Comparison of ENCODE assay signal across 17 cellular contexts in the genomic region with DNA sequence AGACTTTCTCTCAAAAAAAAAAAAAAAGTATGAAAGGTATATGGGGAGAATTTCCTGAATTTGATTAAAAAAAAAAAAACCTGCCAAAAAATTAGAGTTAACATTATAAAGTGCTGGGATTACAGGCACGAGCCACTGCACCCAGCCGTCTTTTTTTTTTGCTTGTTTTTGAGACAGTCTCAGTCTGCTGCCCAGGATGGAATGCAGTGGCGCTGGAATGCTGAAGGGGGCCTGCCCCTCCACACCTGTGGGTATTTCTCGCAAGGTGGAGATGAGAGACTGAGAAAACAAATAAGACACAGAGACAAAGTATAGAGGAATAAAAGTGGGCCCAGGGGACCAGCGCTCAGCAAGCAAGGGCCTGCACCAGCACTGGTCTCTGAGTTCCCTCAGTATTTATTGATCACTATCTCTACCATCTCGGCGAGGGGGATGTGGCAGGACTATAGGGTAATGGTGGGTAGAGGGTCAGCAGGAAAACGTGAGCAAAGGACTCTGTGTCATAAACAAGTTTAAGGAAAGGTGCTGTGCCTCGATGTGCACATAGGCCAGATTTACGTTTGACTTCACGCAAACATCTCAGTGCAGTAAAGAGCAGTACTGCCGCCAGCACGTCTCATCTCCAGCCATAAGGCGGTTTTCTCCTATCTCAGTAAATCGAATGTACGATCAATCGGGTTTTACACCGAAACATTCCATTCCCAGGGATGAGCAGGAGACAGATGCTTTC.
DNase-seq lines count a peak whose midpoint lies in the region; ATAC-seq, FAIRE-seq and TF ChIP-seq lines count a peak whose summit lies in the region.
"Had no signal": no experiment of that assay in that cellular context is flagged by ENCODE, and none has a peak within 500 bp of the region (broad histone marks: within the 10 kb centered on the region; RNA-seq: fewer than 3 reads in every experiment).

No MANE protein-coding gene starts in this region.

- H3F3A ChIP-seq in GM23338 (replicated peaks; ENCODE audit: low read depth), result peaks cover 8% of the 10 kb centered on the region; the same call in 1 of the 2 replicates

- H3K9me2 ChIP-seq in GM23338 (ENCODE audit: insufficient read depth), result no peaks in the 10 kb centered on the region

- H3K4me3 ChIP-seq in GM23338 (no peak overlapping the region), H1 (ENCODE audit: extremely low read depth in 1 of 4, insufficient read depth in 2 of 4, low read depth in 3 of 4, low read length in 4 of 4) (no peak overlapping the region)
- no peak overlapping the region for H3K4me3 ChIP-seq in CD8-positive, alpha-beta memory T cell (ENCODE audit: low read length)

- H2BK15ac ChIP-seq in H1 (ENCODE audit: low read length), result no peak overlapping the region

- H3K79me1 ChIP-seq in H1 (ENCODE audit: low read depth, low read length), result no peaks in the 10 kb centered on the region

- no peaks in the 10 kb centered on the region for H3K9me3 ChIP-seq in H1 (ENCODE audit: insufficient read depth in 2 of 2, low read depth in 1 of 2, low read length in 1 of 2)
- H3K9me3 ChIP-seq in CD8-positive, alpha-beta memory T cell (ENCODE audit: low read length), result no peaks in the 10 kb centered on the region
- H3K9me3 ChIP-seq: BE2C had no signal

- peaks cover 8% of the 10 kb centered on the region; the same call in 2 of the 3 replicates for H3K36me3 Mint-ChIP-seq in GM23338 (ENCODE audit: low read depth)
- H3K36me3 Mint-ChIP-seq in nephron (ENCODE audit: low read depth), result no peaks in the 10 kb centered on the region
- peaks cover 4% of the 10 kb centered on the region for H3K36me3 Mint-ChIP-seq in activated CD4-positive, alpha-beta T cell treated with anti-CD3 and anti-CD28 coated beads for 36 hours (ENCODE audit: low read depth)
- H3K36me3 Mint-ChIP-seq in CD8-positive, alpha-beta memory T cell, result no peaks in the 10 kb centered on the region
- H3K36me3 Mint-ChIP-seq: CD4-positive, alpha-beta memory T cell had no signal

- no peak overlapping the region for H3K4me2 ChIP-seq in GM23338
- H3K4me2 ChIP-seq in H1 (ENCODE audit: insufficient read depth in 1 of 2, low read depth in 2 of 2, low read length in 2 of 2), result no peak overlapping the region

- TF ChIP-seq POLR2A in H1 (IDR thresholded peaks at IDR 0.05; ENCODE audit: control extremely low read depth in 1 of 2, low read depth in 2 of 2, low read length in 2 of 2), result no peak

- no peak overlapping the region for H2BK20ac ChIP-seq in H1 (ENCODE audit: low read length)

- H3K9me3 Mint-ChIP-seq in GM23338 (peaks cover 20% of the 10 kb centered on the region), nephron (peaks cover 11% of the 10 kb centered on the region)
- H3K9me3 Mint-ChIP-seq in activated CD4-positive, alpha-beta T cell treated with anti-CD3 and anti-CD28 coated beads for 36 hours (ENCODE audit: low read depth), result no peaks in the 10 kb centered on the region
- H3K9me3 Mint-ChIP-seq in CD8-positive, alpha-beta memory T cell, result peaks cover 0 to 4% (median 0%) of the 10 kb centered on the region in 5 donors

- H3K4me1 ChIP-seq in GM23338 (ENCODE audit: insufficient read depth) (peaks cover 4% of the 10 kb centered on the region), H1 (replicated peaks in 1 of 4; ENCODE audit: control insufficient read depth in 3 of 4, insufficient read depth in 4 of 4, low read length in 3 of 4) (no peaks in the 10 kb centered on the region; a peak in 1 of 7 replicates)
- H3K4me1 ChIP-seq in CD8-positive, alpha-beta memory T cell (ENCODE audit: insufficient read depth, low read length), result no peaks in the 10 kb centered on the region
- H3K4me1 ChIP-seq: BE2C had no signal

- H3K9ac ChIP-seq in H1 (replicated peaks in 1 of 4; ENCODE audit: extremely low read depth in 1 of 4, low read depth in 3 of 4, low read length in 3 of 4), result no peak overlapping the region

- H3K14ac ChIP-seq in H1 (ENCODE audit: insufficient read length), result no peak overlapping the region

- H3K56ac ChIP-seq in H1 (replicated peaks; ENCODE audit: insufficient read length, low read depth, low read length), result no peak overlapping the region

- H4K5ac ChIP-seq in H1 (ENCODE audit: insufficient read length, low read depth, low read length), result no peak overlapping the region

- H3K4me1 Mint-ChIP-seq in GM23338 (peaks cover 26% of the 10 kb centered on the region), nephron (peaks cover 5% of the 10 kb centered on the region)
- H3K4me1 Mint-ChIP-seq in activated CD4-positive, alpha-beta T cell treated with anti-CD3 and anti-CD28 coated beads for 36 hours, result peaks cover 5% of the 10 kb centered on the region
- no peaks in the 10 kb centered on the region for H3K4me1 Mint-ChIP-seq in CD8-positive, alpha-beta memory T cell

- POLR2A ChIA-PET in H1 (lab: Charles Lee; ENCODE audit: partially characterized antibody), result no interaction called here
- POLR2A ChIA-PET in activated CD4-positive, alpha-beta T cell treated with anti-CD3 and anti-CD28 coated beads for 36 hours (lab: Charles Lee), result no interaction called here
- POLR2A ChIA-PET in CD8-positive, alpha-beta memory T cell (lab: Charles Lee), result no interaction called here

- TF ChIP-seq RAD21 in H1 (IDR thresholded peaks at IDR 0.05 in 1 of 2, conservative IDR thresholded peaks at IDR 0.05 in 1 of 2; ENCODE audit: low read depth in 2 of 2, low read length in 2 of 2), result no peak

- H3K27me3 ChIP-seq in GM23338 (ENCODE audit: insufficient read depth) (no peaks in the 10 kb centered on the region), H1 (replicated peaks in 1 of 4; ENCODE audit: control insufficient read depth in 3 of 4, extremely low read depth in 1 of 4, insufficient read depth in 3 of 4, low read length in 3 of 4) (no peaks in the 10 kb centered on the region)
- H3K27me3 ChIP-seq in CD8-positive, alpha-beta memory T cell (ENCODE audit: insufficient read depth, low read length, poor library complexity, severe bottlenecking), result no peaks in the 10 kb centered on the region
- H3K27me3 ChIP-seq: BE2C had no signal

- no peak overlapping the region for H2BK12ac ChIP-seq in H1 (ENCODE audit: low read depth, low read length)

- H2AK5ac ChIP-seq in H1 (ENCODE audit: low read depth, low read length), result no peak overlapping the region

- intact Hi-C loops in activated CD4-positive, alpha-beta T cell treated with anti-CD3 and anti-CD28 coated beads for 36 hours (cut with DNase I, micrococcal nuclease), result no loop called here

- H3K27ac Mint-ChIP-seq in GM23338, result no peak overlapping the region
- peak overlapping the region in 2 of 3 experiments; percentile 35 to 61 for H3K27ac Mint-ChIP-seq in nephron
- H3K27ac Mint-ChIP-seq in activated CD4-positive, alpha-beta T cell treated with anti-CD3 and anti-CD28 coated beads for 36 hours, result no peak overlapping the region
- no peak overlapping the region for H3K27ac Mint-ChIP-seq in CD8-positive, alpha-beta memory T cell
- H3K27ac Mint-ChIP-seq: CD4-positive, alpha-beta memory T cell had no signal

- H3K23ac ChIP-seq in H1 (ENCODE audit: insufficient read length), result no peak overlapping the region

- ATAC-seq in GM23338 (peak; percentile 73), GM18858 (IDR thresholded peaks at IDR 0.05; ENCODE audit: unreplicated experiment) (no peak)
- no peak for ATAC-seq in activated CD4-positive, alpha-beta T cell treated with anti-CD3 and anti-CD28 coated beads for 36 hours

- no peaks in the 10 kb centered on the region for H3K79me2 ChIP-seq in GM23338 (replicated peaks; ENCODE audit: insufficient read depth)
- no peaks in the 10 kb centered on the region for H3K79me2 ChIP-seq in H1 (ENCODE audit: control insufficient read depth in 1 of 2, insufficient read depth in 2 of 2, low read length in 2 of 2)

- H4K8ac ChIP-seq in H1 (ENCODE audit: extremely low read depth, insufficient read depth, low read length), result 0 out of 2 replicates have a peak overlapping the region, but pooled peaks have one; percentile 14

- no peak overlapping the region; the same call in 1 of the 2 replicates for H2AFZ ChIP-seq in GM23338
- H2AFZ ChIP-seq in H1 (ENCODE audit: low read length), result no peak overlapping the region

- H3K18ac ChIP-seq in H1 (ENCODE audit: extremely low read depth, low read length), result no peak overlapping the region

- H2BK5ac ChIP-seq in H1 (ENCODE audit: low read depth, low read length), result no peak overlapping the region; the same call in 1 of the 2 replicates

- no peak overlapping the region for H4K91ac ChIP-seq in H1 (replicated peaks; ENCODE audit: insufficient read length, low read length)

- H3K36me3 ChIP-seq in GM23338 (ENCODE audit: insufficient read depth) (no peaks in the 10 kb centered on the region; the same call in 1 of the 2 replicates), H1 (ENCODE audit: control insufficient read depth in 2 of 4, insufficient read depth in 4 of 4, low read length in 3 of 4) (no peaks in the 10 kb centered on the region)
- no peaks in the 10 kb centered on the region for H3K36me3 ChIP-seq in CD8-positive, alpha-beta memory T cell (ENCODE audit: insufficient read depth, low read length)
- H3K36me3 ChIP-seq: BE2C had no signal

- H3K4ac ChIP-seq in H1 (replicated peaks; ENCODE audit: insufficient read length, low read depth, low read length), result no peak overlapping the region

- H3K27ac ChIP-seq in GM23338 (ENCODE audit: low read depth), result no peak overlapping the region
- no peak overlapping the region for H3K27ac ChIP-seq in H1 (ENCODE audit: low read depth, low read length)
- no peak overlapping the region for H3K27ac ChIP-seq in CD8-positive, alpha-beta memory T cell (ENCODE audit: low read depth, low read length)
- H3K27ac ChIP-seq: C4-2B had no signal

- H3K4me3 Mint-ChIP-seq in GM23338 (no peak overlapping the region), nephron (no peak overlapping the region)
- H3K4me3 Mint-ChIP-seq in activated CD4-positive, alpha-beta T cell treated with anti-CD3 and anti-CD28 coated beads for 36 hours, result no peak overlapping the region
- no peak overlapping the region for H3K4me3 Mint-ChIP-seq in CD8-positive, alpha-beta memory T cell
- H3K4me3 Mint-ChIP-seq: CD4-positive, alpha-beta memory T cell had no signal

- CTCF ChIA-PET in H1 (lab: Charles Lee; ENCODE audit: partially characterized antibody), result interaction anchor here (0.7 kb wide), 1 partner anchor 63 kb away, joined by 4 read pairs; no protein-coding TSS in a partner anchor
- CTCF ChIA-PET in activated CD4-positive, alpha-beta T cell treated with anti-CD3 and anti-CD28 coated beads for 36 hours (lab: Charles Lee), result no interaction called here
- CTCF ChIA-PET in CD8-positive, alpha-beta memory T cell (lab: Charles Lee), result no interaction called here

- H4K20me1 ChIP-seq in GM23338 (replicated peaks; ENCODE audit: insufficient read depth) (no peaks in the 10 kb centered on the region), H1 (replicated peaks in 1 of 2; ENCODE audit: control insufficient read depth in 1 of 2, insufficient read depth in 2 of 2, low read length in 2 of 2) (no peaks in the 10 kb centered on the region)

- 83% methylated on average over 18 of the region's 18 CpGs; no CpG with 5 or more reads in 1 of the 2 experiments for WGBS in H1 (ENCODE audit: extremely low coverage in 1 of 2, insufficient coverage in 1 of 2, insufficient read length in 1 of 2, insufficient replicate concordance in 2 of 2, low coverage in 1 of 2, low lambda C conversion rate in 2 of 2, missing lambda C conversion rate in 1 of 2), 2 experiments

- H3K23me2 ChIP-seq in H1 (ENCODE audit: low read depth, low read length), result no peaks in the 10 kb centered on the region

- no peaks in the 10 kb centered on the region for H3K27me3 Mint-ChIP-seq in GM23338 (ENCODE audit: insufficient read depth, low read depth, poor library complexity)
- H3K27me3 Mint-ChIP-seq in nephron (ENCODE audit: low read depth), result no peaks in the 10 kb centered on the region
- no peaks in the 10 kb centered on the region for H3K27me3 Mint-ChIP-seq in activated CD4-positive, alpha-beta T cell treated with anti-CD3 and anti-CD28 coated beads for 36 hours
- H3K27me3 Mint-ChIP-seq in CD8-positive, alpha-beta memory T cell, result peaks cover 2 to 13% of the 10 kb centered on the region in 2 donors

- DNase-seq in GM23338 (ENCODE audit: low spot score), result peak; percentile 42
- peak; percentile 31 for DNase-seq in NCI-H82 treated with DMSO at 0.1 percent for 48 hours (lab: John Stamatoyannopoulos, UW; ENCODE audit: unreplicated experiment)
- no peak for DNase-seq in H1 (ENCODE audit: low read depth in 1 of 2, low spot score in 2 of 2)
- DNase-seq in activated CD4-positive, alpha-beta T cell treated with anti-CD3 and anti-CD28 coated beads for 36 hours, result no peak
- DNase-seq in AG08396 (ENCODE audit: low spot score), result no peak
- DNase-seq in CD8-positive, alpha-beta memory T cell, result no peak
- DNase-seq: BE2C; CD4-positive, alpha-beta memory T cell; COR-L47; DND-41; GDM1 had no signal

- no peak for FAIRE-seq in H1 (lab: Jason Lieb, UNC)
- FAIRE-seq: A204.1, GM12892, H54 had no signal

- no peak for TF ChIP-seq CTCF in GM23338 (conservative IDR thresholded peaks at IDR 0.05; ENCODE audit: low read depth in 2 of 2)
- TF ChIP-seq CTCF in H1 (IDR thresholded peaks at IDR 0.05; ENCODE audit: control extremely low read depth in 1 of 3, insufficient read depth in 1 of 3, low read depth in 1 of 3, low read length in 3 of 3), result no peak
- no peak for TF ChIP-seq CTCF in nephron (IDR thresholded peaks at IDR 0.05; ENCODE audit: unreplicated experiment in 3 of 3)

- no peak for TF ChIP-seq EP300 in H1 (IDR thresholded peaks at IDR 0.05; ENCODE audit: borderline replicate concordance in 1 of 2, low read depth in 2 of 2, low read length in 2 of 2)

- no peak overlapping the region for H2BK120ac ChIP-seq in H1 (replicated peaks; ENCODE audit: low read depth, low read length)

Comparison
In these comparisons a context has a peak if more than half of its experiments do, and no peak if none do; other contexts are left out.
1. DNase-seq: peak in GM23338 (single experiment) and NCI-H82 treated with DMSO at 0.1 percent for 48 hours (single experiment); none in H1 (0 of 2), activated CD4-positive, alpha-beta T cell treated with anti-CD3 and anti-CD28 coated beads for 36 hours (single experiment), AG08396 (single experiment) and CD8-positive, alpha-beta memory T cell (0 of 5).
2. H3K27ac Mint-ChIP-seq: peak in nephron (2 of 3); none in GM23338 (single experiment), activated CD4-positive, alpha-beta T cell treated with anti-CD3 and anti-CD28 coated beads for 36 hours (single experiment) and CD8-positive, alpha-beta memory T cell (0 of 8).